ENCODE assay signal across 21 cellular contexts in genomic region chr7:76257973-76258372, GRCh38. TPM values are rescaled to one million over a fixed set of nuclear protein-coding genes. Genes with fewer than 3 reads are reported as not detected.
A peak's percentile ranks its signal among the peaks of the same experiment; 100 is the strongest.
DNase-seq lines count a peak whose midpoint lies in the region; ATAC-seq, FAIRE-seq and TF ChIP-seq lines count a peak whose summit lies in the region.
"Had no signal": no experiment of that assay in that cellular context is flagged by ENCODE, and none has a peak within 500 bp of the region (broad histone marks: within the 10 kb centered on the region; RNA-seq: fewer than 3 reads in every experiment).

No MANE protein-coding gene starts in this region.

- WGBS in A549 (ENCODE audit: missing lambda C conversion rate), result 78% methylated on average over 8 of the region's 8 CpGs

- H3K4me2 ChIP-seq in A549, result no peak overlapping the region
- H3K4me2 ChIP-seq in GM23338, result no peak overlapping the region

- no peaks in the 10 kb centered on the region for H3K9me2 ChIP-seq in GM23338 (ENCODE audit: insufficient read depth)

- ATAC-seq in A549, result peak; percentile 28 to 38; a peak in 4 of 6 replicates
- ATAC-seq in GM23338, result no peak; the same call in 2 of the 3 replicates
- no peak for ATAC-seq in GM18873 (IDR thresholded peaks at IDR 0.05; ENCODE audit: low FRiP score, unreplicated experiment)
- no peak for ATAC-seq in activated T-helper 17 cell treated with anti-CD3 and anti-CD28 coated beads, Interleukin-2, amount 50 U/mL, for 72 hours (replicated peaks)
- ATAC-seq: gastrocnemius medialis, T-helper 17 cell had no signal

- no peak for TF ChIP-seq POLR2A in A549 (IDR thresholded peaks at IDR 0.05; ENCODE audit: low read length)

- POLR2A ChIA-PET in A549 (lab: Yijun Ruan, JAX), result no interaction called here

- TF ChIP-seq CTCF in A549 (IDR thresholded peaks at IDR 0.05) (no peak), GM23338 (conservative IDR thresholded peaks at IDR 0.05; ENCODE audit: low read depth in 2 of 2) (peak; percentile 18 to 40; a peak in 2 of 4 replicates), WERI-Rb-1 (IDR thresholded peaks at IDR 0.05; ENCODE audit: low read depth, low read length) (peak; percentile 36; the same call in 1 of the 2 replicates), nephron progenitor cell (IDR thresholded peaks at IDR 0.05) (no peak)

- H3K79me2 ChIP-seq in GM23338 (replicated peaks; ENCODE audit: insufficient read depth), result no peaks in the 10 kb centered on the region

- 0 out of 5 replicates have a peak, but pooled peaks of 1 of the 2 experiments have one; percentile 16 for TF ChIP-seq RAD21 in A549 (conservative IDR thresholded peaks at IDR 0.05 in 1 of 2, IDR thresholded peaks at IDR 0.05 in 1 of 2)

- H3K9me3 ChIP-seq in A549 (no peaks in the 10 kb centered on the region), WERI-Rb-1 (ENCODE audit: severe bottlenecking) (no peaks in the 10 kb centered on the region)
- H3K9me3 ChIP-seq: gastrocnemius medialis, thoracic aorta had no signal

- H3K4me3 Mint-ChIP-seq in GM23338 (no peak overlapping the region), nephron progenitor cell (peak overlapping the region; percentile 77)
- no peak overlapping the region for H3K4me3 Mint-ChIP-seq in activated T-helper 17 cell treated with anti-CD3 and anti-CD28 coated beads, Interleukin-2, amount 50 U/mL, for 72 hours
- H3K4me3 Mint-ChIP-seq: T-helper 17 cell had no signal

- FAIRE-seq in A549 (lab: Jason Lieb, UNC), result no peak

- H3K36me3 ChIP-seq in GM23338 (ENCODE audit: insufficient read depth) (no peaks in the 10 kb centered on the region), WERI-Rb-1 (peaks cover 20% of the 10 kb centered on the region)
- H3K36me3 ChIP-seq: gastrocnemius medialis, thoracic aorta had no signal

- H3K27ac Mint-ChIP-seq in GM23338 (no peak overlapping the region), nephron progenitor cell (no peak overlapping the region)
- no peak overlapping the region for H3K27ac Mint-ChIP-seq in activated T-helper 17 cell treated with anti-CD3 and anti-CD28 coated beads, Interleukin-2, amount 50 U/mL, for 72 hours
- H3K27ac Mint-ChIP-seq: CD8-positive, alpha-beta memory T cell; T-helper 17 cell had no signal

- DNase-seq in A549 (ENCODE audit: low read depth in 1 of 2, low spot score in 1 of 2) (peak in 1 of 2 experiments; percentile 45), GM23338 (ENCODE audit: low spot score) (no peak), WERI-Rb-1 (peak; percentile 66), nephron progenitor cell (peak; percentile 53), H4 (ENCODE audit: low spot score) (no peak)
- DNase-seq: activated CD4-positive, alpha-beta T cell treated with anti-CD3 and anti-CD28 coated beads, Interleukin-2, amount 50 U/mL, for 48 hours; activated naive CD4-positive, alpha-beta T cell; activated T-cell treated with anti-CD3 and anti-CD28 coated beads for 4 hours; amygdala; erythroblast; gastrocnemius medialis; HCEC 1CT; NCI-H1092 treated with DMSO at 0.1 percent for 48 hours; NCI-H2081; posterior cingulate gyrus; T-helper 17 cell had no signal

- H3K4me1 Mint-ChIP-seq in GM23338 (peaks cover 33% of the 10 kb centered on the region), nephron progenitor cell (peaks cover 18% of the 10 kb centered on the region)
- no peaks in the 10 kb centered on the region for H3K4me1 Mint-ChIP-seq in activated T-helper 17 cell treated with anti-CD3 and anti-CD28 coated beads, Interleukin-2, amount 50 U/mL, for 72 hours

- H3K36me3 Mint-ChIP-seq in GM23338 (ENCODE audit: low read depth), result peaks cover 12% of the 10 kb centered on the region
- no peaks in the 10 kb centered on the region for H3K36me3 Mint-ChIP-seq in nephron progenitor cell (ENCODE audit: low read depth)
- H3K36me3 Mint-ChIP-seq in activated T-helper 17 cell treated with anti-CD3 and anti-CD28 coated beads, Interleukin-2, amount 50 U/mL, for 72 hours (ENCODE audit: low read depth), result no peaks in the 10 kb centered on the region
- H3K36me3 Mint-ChIP-seq: CD8-positive, alpha-beta memory T cell had no signal

- no peaks in the 10 kb centered on the region for H4K20me1 ChIP-seq in GM23338 (replicated peaks; ENCODE audit: insufficient read depth)

- H3K4me1 ChIP-seq in A549, result 0 out of 3 replicates have a peak, but pooled peaks cover 2% of the 10 kb centered on the region
- peaks cover 23% of the 10 kb centered on the region for H3K4me1 ChIP-seq in GM23338 (ENCODE audit: insufficient read depth)
- H3K4me1 ChIP-seq: gastrocnemius medialis had no signal

- H3K4me3 ChIP-seq in A549 (no peak overlapping the region), GM23338 (no peak overlapping the region), WERI-Rb-1 (ENCODE audit: low read depth, low read length) (no peak overlapping the region)
- H3K4me3 ChIP-seq: gastrocnemius medialis, lung, thoracic aorta had no signal

- no peak overlapping the region for H2AFZ ChIP-seq in GM23338

- CTCF ChIA-PET in A549 (lab: Yijun Ruan, JAX), result interaction anchor here (0.5 to 9.6 kb wide), 5 partner anchors 24 to 81 kb away, joined by 3 to 127 read pairs (median 3); no protein-coding TSS in a partner anchor

- H3F3A ChIP-seq in GM23338 (replicated peaks; ENCODE audit: low read depth), result peaks cover 10% of the 10 kb centered on the region; the same call in 1 of the 2 replicates

- H3K27ac ChIP-seq in A549 (no peak overlapping the region), GM23338 (ENCODE audit: low read depth) (peak overlapping the region; percentile 19; the same call in 1 of the 2 replicates), WERI-Rb-1 (no peak overlapping the region)
- H3K27ac ChIP-seq: gastrocnemius medialis, thoracic aorta had no signal

- peaks cover 3% of the 10 kb centered on the region; the same call in 1 of the 2 replicates for H3K27me3 ChIP-seq in GM23338 (ENCODE audit: insufficient read depth)
- no peaks in the 10 kb centered on the region for H3K27me3 ChIP-seq in WERI-Rb-1 (ENCODE audit: insufficient read depth, low read depth, severe bottlenecking)

- no peaks in the 10 kb centered on the region for H3K9me3 Mint-ChIP-seq in GM23338
- H3K9me3 Mint-ChIP-seq in nephron progenitor cell, result no peaks in the 10 kb centered on the region
- no peaks in the 10 kb centered on the region for H3K9me3 Mint-ChIP-seq in activated T-helper 17 cell treated with anti-CD3 and anti-CD28 coated beads, Interleukin-2, amount 50 U/mL, for 72 hours

- no peak for TF ChIP-seq EP300 in A549 (IDR thresholded peaks at IDR 0.05)

- H3K27me3 Mint-ChIP-seq in GM23338 (ENCODE audit: insufficient read depth, low read depth, poor library complexity) (peaks cover 10% of the 10 kb centered on the region), nephron progenitor cell (ENCODE audit: low read depth, poor library complexity) (peaks cover 23% of the 10 kb centered on the region)
- H3K27me3 Mint-ChIP-seq in activated T-helper 17 cell treated with anti-CD3 and anti-CD28 coated beads, Interleukin-2, amount 50 U/mL, for 72 hours, result peaks cover 26% of the 10 kb centered on the region

TF ChIP-seq in A549, 52 proteins besides CTCF, POLR2A, EP300 and RAD21:
- TF ChIP-seq TP53 (CRISPR knock-in tag; IDR thresholded peaks at IDR 0.05) (no peak), NR3C1 (IDR thresholded peaks at IDR 0.05) (no peak), KDM5A (IDR thresholded peaks at IDR 0.05) (no peak), FOSB (CRISPR knock-in tag; IDR thresholded peaks at IDR 0.05) (no peak), HOXB5 (CRISPR knock-in tag; IDR thresholded peaks at IDR 0.05) (peak; percentile 84)

TF ChIP-seq in GM23338, 12 proteins besides CTCF, POLR2A, EP300 and RAD21 (continues in another document):
- TF ChIP-seq ZNF114 (CRISPR knock-in tag; IDR thresholded peaks at IDR 0.05) (no peak), JUNB (IDR thresholded peaks at IDR 0.05; ENCODE audit: unreplicated experiment) (no peak), CREB1 (CRISPR knock-in tag; IDR thresholded peaks at IDR 0.05; ENCODE audit: low read depth) (no peak)

RNA-seq across cellular contexts. Expression of gene HSPB1, which starts 44.5 kb away (rescaled TPM):
- polyA plus RNA-seq in A549 (2011; rRNA removed), result 185 and 209 TPM in 2 replicates
- polyA plus RNA-seq in A549 (2012; cell fraction: cytosol; rRNA removed), result 1,409 and 1,648 TPM in 2 replicates
- polyA plus RNA-seq in A549 (2012; cell fraction: nucleus; rRNA removed), result 1,259 and 1,748 TPM in 2 replicates
- polyA plus RNA-seq in A549 (2017; fragmentation: RNase III; extraction: RNeasy Plus Mini Kit Qiagen cat#74134 plus additional on column Dnase treatment), result 547 to 666 TPM (median 620 TPM) in 3 replicates
- polyA minus RNA-seq in A549 (2011; rRNA and poly(A)+ RNA removed), result 41.9 and 74.6 TPM in 2 replicates
- total RNA-seq in GM23338 (2014; rRNA removed; shearing (Covaris generic)), result 47.5 and 48.1 TPM in 2 replicates
- polyA plus RNA-seq in GM23338 (2016; fragmentation: Nextera tagmentation; extraction: Ambion mirVana), result 437 and 458 TPM in 2 replicates
- 57.6 and 97.6 TPM in 2 replicates for total RNA-seq in H4 (2014; rRNA removed; shearing (Covaris generic))
- 10 to 100 TPM; 28.0 to 71.7 TPM for total RNA-seq in activated T-helper 17 cell treated with anti-CD3 and anti-CD28 coated beads, Interleukin-2, amount 50 U/mL, for 72 hours

RNA-seq across cellular contexts. Expression of gene SRRM3, which starts 56.3 kb away (rescaled TPM):
- 2.4 and 3.0 TPM in 2 replicates for polyA plus RNA-seq in A549 (2011; rRNA removed)
- polyA plus RNA-seq in A549 (2012; cell fraction: cytosol; rRNA removed), result 3.4 and 5.3 TPM in 2 replicates
- 6.8 and 6.9 TPM in 2 replicates for polyA plus RNA-seq in A549 (2012; cell fraction: nucleus; rRNA removed)
- polyA plus RNA-seq in A549 (2017; fragmentation: RNase III; extraction: RNeasy Plus Mini Kit Qiagen cat#74134 plus additional on column Dnase treatment), result 5.7 to 7.0 TPM (median 6.5 TPM) in 3 replicates
- polyA minus RNA-seq in A549 (2011; rRNA and poly(A)+ RNA removed), result 4.2 and 4.6 TPM in 2 replicates
- total RNA-seq in GM23338 (2014; rRNA removed; shearing (Covaris generic)), result 9.2 and 13.8 TPM in 2 replicates
- 8.2 and 8.6 TPM in 2 replicates for polyA plus RNA-seq in GM23338 (2016; fragmentation: Nextera tagmentation; extraction: Ambion mirVana)
- total RNA-seq in H4 (2014; rRNA removed; shearing (Covaris generic)), result 3.8 and 4.8 TPM in 2 replicates
- under 1 TPM in 1 of 2 donors, not detected in 1; 0.26 TPM for total RNA-seq in activated T-helper 17 cell treated with anti-CD3 and anti-CD28 coated beads, Interleukin-2, amount 50 U/mL, for 72 hours
- total RNA-seq: CD8-positive, alpha-beta memory T cell; T-helper 17 cell had no signal
- polyA plus RNA-seq: CD8-positive, alpha-beta memory T cell had no signal

Comparison
In these comparisons a context has a peak if more than half of its experiments do, and no peak if none do; other contexts are left out.
1. ATAC-seq: peak in A549 (2 of 2); none in GM23338 (single experiment), GM18873 (single experiment) and activated T-helper 17 cell treated with anti-CD3 and anti-CD28 coated beads, Interleukin-2, amount 50 U/mL, for 72 hours (single experiment).
2. DNase-seq: peak in WERI-Rb-1 (single experiment) and nephron progenitor cell (single experiment); none in GM23338 (single experiment) and H4 (single experiment).
3. CTCF ChIP-seq: peak in GM23338 (2 of 2) and WERI-Rb-1 (single experiment); none in A549 (single experiment) and nephron progenitor cell (single experiment).